12 cellular contexts compared by ENCODE assay signal in genomic region chr18:36711813-36712444, GRCh38.
DNase-seq lines count a peak whose midpoint lies in the region; ATAC-seq and TF ChIP-seq lines count a peak whose summit lies in the region.
"Had no signal": no experiment of that assay in that cellular context is flagged by ENCODE, and none has a peak within 500 bp of the region (broad histone marks: within the 10 kb centered on the region; RNA-seq: fewer than 3 reads in every experiment).

No MANE protein-coding gene starts in this region.

- intact Hi-C loops in Panc1 (cut with micrococcal nuclease; ENCODE audit: unreplicated experiment), result no loop called here
- intact Hi-C loops in CD14-positive monocyte (cut with micrococcal nuclease), result no loop called here

- H3K27ac ChIP-seq in Panc1 (ENCODE audit: low read length) (no peak overlapping the region), fibroblast of lung (ENCODE audit: insufficient read depth, low read length) (no peak overlapping the region)

- TF ChIP-seq CTCF in Panc1 (IDR thresholded peaks at IDR 0.05), result no peak
- no peak for TF ChIP-seq CTCF in fibroblast of lung (conservative IDR thresholded peaks at IDR 0.05 in 1 of 2, IDR thresholded peaks at IDR 0.05 in 1 of 2; ENCODE audit: low read depth in 1 of 2, low read length in 2 of 2)
- TF ChIP-seq CTCF in omental fat pad (IDR thresholded peaks at IDR 0.05), result no peak
- TF ChIP-seq CTCF in CD14-positive monocyte (IDR thresholded peaks at IDR 0.05), result no peak

- peak overlapping the region; percentile 8 for H3K4me2 ChIP-seq in fibroblast of lung (ENCODE audit: extremely low read depth, insufficient read depth, low read length)

- peak; percentile 68 for DNase-seq in COLO829 (ENCODE audit: low spot score)
- peak; percentile 2 for DNase-seq in Panc1 (ENCODE audit: low read depth, low spot score)
- DNase-seq in fibroblast of lung (ENCODE audit: low read depth in 2 of 2), result peak; percentile 62 to 90
- no peak for DNase-seq in omental fat pad (ENCODE audit: low spot score)
- no peak for DNase-seq in NCI-H128 (lab: John Stamatoyannopoulos, UW; ENCODE audit: unreplicated experiment)
- no peak for DNase-seq in CD14-positive monocyte (ENCODE audit: low spot score)
- DNase-seq in SKM-1 (lab: John Stamatoyannopoulos, UW; ENCODE audit: unreplicated experiment), result no peak
- DNase-seq: COR-L47; effector memory CD8-positive, alpha-beta T cell had no signal

- POLR2A ChIA-PET in Panc1 (lab: Charles Lee), result interaction anchor here (0.7 kb wide), 1 partner anchor 293 kb away, joined by 4 read pairs; no protein-coding TSS in a partner anchor

- H3K27me3 ChIP-seq in Panc1 (ENCODE audit: control insufficient read depth, insufficient read depth, low read length) (no peaks in the 10 kb centered on the region), fibroblast of lung (ENCODE audit: control insufficient read depth, insufficient read depth, low read length) (no peaks in the 10 kb centered on the region)

- H3K9me3 ChIP-seq in Panc1 (ENCODE audit: control insufficient read depth, insufficient read depth, low read depth, low read length), result no peaks in the 10 kb centered on the region
- H3K9me3 ChIP-seq in fibroblast of lung (ENCODE audit: control insufficient read depth, insufficient read depth, low read depth, low read length), result no peaks in the 10 kb centered on the region

- no peaks in the 10 kb centered on the region for H3K4me1 ChIP-seq in Panc1 (ENCODE audit: control insufficient read depth, insufficient read depth, low read length)
- peaks cover 5% of the 10 kb centered on the region for H3K4me1 ChIP-seq in fibroblast of lung (ENCODE audit: control insufficient read depth, extremely low read depth, insufficient read depth, low read length)

- no peaks in the 10 kb centered on the region for H3K36me3 Mint-ChIP-seq in CD14-positive monocyte

- no peaks in the 10 kb centered on the region for H3K36me3 ChIP-seq in Panc1 (ENCODE audit: control insufficient read depth, insufficient read depth, low read length)
- H3K36me3 ChIP-seq in fibroblast of lung (ENCODE audit: control insufficient read depth, insufficient read depth, low read length), result peaks cover 1% of the 10 kb centered on the region

- peaks cover 0 to 5% (median 0%) of the 10 kb centered on the region in 7 donors for H3K9me3 Mint-ChIP-seq in CD14-positive monocyte
- H3K9me3 Mint-ChIP-seq: activated T-helper 1 cell treated with anti-CD3 and anti-CD28 coated beads, Interleukin-12 subunit alpha, Interleukin-12 subunit beta, Interleukin-2, Interleukin-4 antibody, amounts not matched to agents 30 ng/mL and 10 ng/mL and 1 ng/mL, durations not matched to agents 14 hours and 24 hours and 36 hours; effector memory CD8-positive, alpha-beta T cell had no signal

- no peak overlapping the region for H3K9ac ChIP-seq in fibroblast of lung (ENCODE audit: insufficient read depth, low read length)

- H3K27me3 Mint-ChIP-seq in CD14-positive monocyte (ENCODE audit: low read depth in 3 of 3), result peaks cover 0 to 5% (median 1%) of the 10 kb centered on the region in 3 donors

- no peak overlapping the region for H2AFZ ChIP-seq in fibroblast of lung (ENCODE audit: low read length)

- H3K27ac Mint-ChIP-seq in CD14-positive monocyte, result no peak overlapping the region
- H3K27ac Mint-ChIP-seq: activated T-helper 1 cell treated with anti-CD3 and anti-CD28 coated beads, Interleukin-12 subunit alpha, Interleukin-12 subunit beta, Interleukin-2, Interleukin-4 antibody, amounts not matched to agents 30 ng/mL and 10 ng/mL and 1 ng/mL, durations not matched to agents 14 hours and 24 hours and 36 hours; effector memory CD8-positive, alpha-beta T cell had no signal

- no peak overlapping the region for H3K4me3 Mint-ChIP-seq in CD14-positive monocyte
- H3K4me3 Mint-ChIP-seq: activated T-helper 1 cell treated with anti-CD3 and anti-CD28 coated beads, Interleukin-12 subunit alpha, Interleukin-12 subunit beta, Interleukin-2, Interleukin-4 antibody, amounts not matched to agents 30 ng/mL and 10 ng/mL and 1 ng/mL, durations not matched to agents 14 hours and 24 hours and 36 hours; effector memory CD8-positive, alpha-beta T cell had no signal

- ATAC-seq in Panc1, result no peak
- ATAC-seq in omental fat pad (ENCODE audit: low FRiP score), result peak; percentile 80
- ATAC-seq in GM19467 (IDR thresholded peaks at IDR 0.05; ENCODE audit: unreplicated experiment), result no peak
- ATAC-seq: effector memory CD8-positive, alpha-beta T cell had no signal

- CTCF ChIA-PET in Panc1 (lab: Charles Lee), result no interaction called here

- H3K4me3 ChIP-seq in Panc1 (ENCODE audit: low read depth in 2 of 2, low read length in 2 of 2), result no peak overlapping the region
- H3K4me3 ChIP-seq in fibroblast of lung (replicated peaks in 1 of 4; ENCODE audit: control extremely low read depth in 1 of 4, insufficient read depth in 1 of 4, low read depth in 3 of 4, low read length in 4 of 4), result no peak overlapping the region
- H3K4me3 ChIP-seq: lung had no signal

- H4K20me1 ChIP-seq in fibroblast of lung (ENCODE audit: control insufficient read depth, extremely low read depth, insufficient read depth, low read length), result no peaks in the 10 kb centered on the region

- peaks cover 2% of the 10 kb centered on the region for H3K79me2 ChIP-seq in fibroblast of lung (ENCODE audit: control insufficient read depth, insufficient read depth, low read length)

- no TSS peak for BruUV-seq in Panc1 (replicated peaks; lab: Mats Ljungman, UMichigan)

- no peaks in the 10 kb centered on the region for H3K4me1 Mint-ChIP-seq in CD14-positive monocyte

- in situ Hi-C loops in Panc1 (cut with HindIII; ENCODE audit: low pct_unique_long_range_greater_than_20kb, low sequenced_read_pairs), result no loop called here

Comparison
In these comparisons a context has a peak if more than half of its experiments do, and no peak if none do; other contexts are left out.
1. DNase-seq: peak in COLO829 (single experiment), Panc1 (single experiment) and fibroblast of lung (2 of 2); none in omental fat pad (single experiment), NCI-H128 (single experiment), CD14-positive monocyte (single experiment) and SKM-1 (single experiment).